7 cellular contexts compared by ENCODE assay signal in the genomic region with DNA sequence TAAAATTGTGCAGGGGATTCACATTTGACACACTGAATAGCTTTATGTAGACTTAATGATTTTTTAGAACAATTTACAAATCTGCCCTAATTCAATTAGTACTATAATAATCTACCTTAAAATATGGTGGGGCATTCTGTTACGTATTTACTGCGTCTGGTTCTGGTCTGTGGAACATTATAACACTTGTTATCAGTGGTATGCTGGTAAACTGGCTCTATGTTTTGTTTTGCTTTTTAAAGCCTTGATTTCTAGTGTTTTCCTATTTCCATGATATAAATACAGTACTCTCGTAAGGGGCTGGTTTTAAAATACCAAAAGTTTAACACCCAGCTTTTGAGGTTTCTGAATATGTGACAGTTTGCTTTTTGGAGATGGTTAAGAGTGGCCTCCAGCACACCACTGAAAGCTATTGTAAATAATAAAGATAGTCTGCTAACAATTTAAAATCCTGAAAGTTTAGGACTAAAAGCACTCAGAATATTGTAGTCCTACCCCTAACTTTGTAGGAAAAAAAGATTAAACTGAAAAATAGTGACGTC.
"Had no signal": no experiment of that assay in that cellular context is flagged by ENCODE, and none has a peak within 500 bp of the region (broad histone marks: within the 10 kb centered on the region; RNA-seq: fewer than 3 reads in every experiment).

No MANE protein-coding gene starts in this region.

- DNase-seq: GM23248, GOT3, H7, HFFc6, IMR-90 had no signal

- ATAC-seq: HCT116, K562 had no signal

- H3K4me3 Mint-ChIP-seq: HFFc6 had no signal

- H3K9me3 Mint-ChIP-seq: HFFc6 had no signal

- H3K27ac Mint-ChIP-seq: HFFc6 had no signal
